ENCODE assay signal across 10 cellular contexts in genomic region chr3:72145506-72146380, GRCh38.
DNase-seq lines count a peak whose midpoint lies in the region; ATAC-seq and TF ChIP-seq lines count a peak whose summit lies in the region.
"Had no signal": no experiment of that assay in that cellular context is flagged by ENCODE, and none has a peak within 500 bp of the region (broad histone marks: within the 10 kb centered on the region; RNA-seq: fewer than 3 reads in every experiment).

No MANE protein-coding gene starts in this region.

- no peak overlapping the region for H3K9ac ChIP-seq in NT2/D1 (ENCODE audit: insufficient read length, low read depth)

- H3K4me3 ChIP-seq in NT2/D1 (ENCODE audit: insufficient read length, low read depth): no peak overlapping the region
- H3K4me3 ChIP-seq in fibroblast of mammary gland (ENCODE audit: control insufficient read depth, low read depth, low read length): no peak overlapping the region

- no peak for DNase-seq in activated CD4-positive, CD25-positive, alpha-beta regulatory T cell treated with anti-CD3 and anti-CD28 coated beads, Interleukin-2, amount 50 U/mL, for 72 hours
- peak; percentile 46 for DNase-seq in NT2/D1 (ENCODE audit: low read depth, low spot score)
- DNase-seq in fibroblast of mammary gland (ENCODE audit: low read depth): peak; percentile 95
- DNase-seq in putamen (ENCODE audit: low spot score): peak; percentile 50
- DNase-seq in mesothelial cell of epicardium (ENCODE audit: low spot score in 2 of 2, unreplicated experiment in 2 of 2): no peak
- DNase-seq in DMS53 (lab: John Stamatoyannopoulos, UW): no peak
- DNase-seq: NCI-H526 had no signal

- no peak overlapping the region for H3K27ac Mint-ChIP-seq in mesothelial cell of epicardium
- H3K27ac Mint-ChIP-seq: T-cell had no signal

- no peaks in the 10 kb centered on the region for H3K27me3 ChIP-seq in NT2/D1 (ENCODE audit: insufficient read depth, insufficient read length)

- H3K9me3 Mint-ChIP-seq in mesothelial cell of epicardium: peaks cover 4% of the 10 kb centered on the region
- H3K9me3 Mint-ChIP-seq: T-cell had no signal

- H3K9me3 ChIP-seq in NT2/D1 (ENCODE audit: insufficient read depth, low read length): no peaks in the 10 kb centered on the region

- H3K36me3 Mint-ChIP-seq in mesothelial cell of epicardium: no peaks in the 10 kb centered on the region
- H3K36me3 Mint-ChIP-seq: T-cell had no signal

- H3K4me1 ChIP-seq in NT2/D1 (ENCODE audit: insufficient read depth, insufficient read length): no peaks in the 10 kb centered on the region

- peaks cover 40% of the 10 kb centered on the region for H3K27me3 Mint-ChIP-seq in mesothelial cell of epicardium (ENCODE audit: low read depth)
- H3K27me3 Mint-ChIP-seq: T-cell had no signal

- H3K36me3 ChIP-seq in NT2/D1 (ENCODE audit: insufficient read depth, insufficient read length, low read length): no peaks in the 10 kb centered on the region

- peak; percentile 36 to 61 for ATAC-seq in activated CD4-positive, CD25-positive, alpha-beta regulatory T cell treated with anti-CD3 and anti-CD28 coated beads, Interleukin-2, amount 50 U/mL, for 24 hours
- ATAC-seq in GM19397 (IDR thresholded peaks at IDR 0.05; ENCODE audit: unreplicated experiment): no peak

- TF ChIP-seq CTCF in fibroblast of mammary gland (conservative IDR thresholded peaks at IDR 0.05; ENCODE audit: control insufficient read depth, insufficient read depth, low read depth, low read length) (no peak), mesothelial cell of epicardium (IDR thresholded peaks at IDR 0.05; ENCODE audit: unreplicated experiment) (no peak)

- no peak overlapping the region for H3K4me3 Mint-ChIP-seq in mesothelial cell of epicardium

- H3K4me1 Mint-ChIP-seq in mesothelial cell of epicardium: peaks cover 6% of the 10 kb centered on the region

Comparison
In these comparisons a context has a peak if more than half of its experiments do, and no peak if none do; other contexts are left out.
1. DNase-seq: peak in NT2/D1 (single experiment), fibroblast of mammary gland (single experiment) and putamen (single experiment); none in activated CD4-positive, CD25-positive, alpha-beta regulatory T cell treated with anti-CD3 and anti-CD28 coated beads, Interleukin-2, amount 50 U/mL, for 72 hours (single experiment), mesothelial cell of epicardium (0 of 2) and DMS53 (single experiment).